In the genomic region with DNA sequence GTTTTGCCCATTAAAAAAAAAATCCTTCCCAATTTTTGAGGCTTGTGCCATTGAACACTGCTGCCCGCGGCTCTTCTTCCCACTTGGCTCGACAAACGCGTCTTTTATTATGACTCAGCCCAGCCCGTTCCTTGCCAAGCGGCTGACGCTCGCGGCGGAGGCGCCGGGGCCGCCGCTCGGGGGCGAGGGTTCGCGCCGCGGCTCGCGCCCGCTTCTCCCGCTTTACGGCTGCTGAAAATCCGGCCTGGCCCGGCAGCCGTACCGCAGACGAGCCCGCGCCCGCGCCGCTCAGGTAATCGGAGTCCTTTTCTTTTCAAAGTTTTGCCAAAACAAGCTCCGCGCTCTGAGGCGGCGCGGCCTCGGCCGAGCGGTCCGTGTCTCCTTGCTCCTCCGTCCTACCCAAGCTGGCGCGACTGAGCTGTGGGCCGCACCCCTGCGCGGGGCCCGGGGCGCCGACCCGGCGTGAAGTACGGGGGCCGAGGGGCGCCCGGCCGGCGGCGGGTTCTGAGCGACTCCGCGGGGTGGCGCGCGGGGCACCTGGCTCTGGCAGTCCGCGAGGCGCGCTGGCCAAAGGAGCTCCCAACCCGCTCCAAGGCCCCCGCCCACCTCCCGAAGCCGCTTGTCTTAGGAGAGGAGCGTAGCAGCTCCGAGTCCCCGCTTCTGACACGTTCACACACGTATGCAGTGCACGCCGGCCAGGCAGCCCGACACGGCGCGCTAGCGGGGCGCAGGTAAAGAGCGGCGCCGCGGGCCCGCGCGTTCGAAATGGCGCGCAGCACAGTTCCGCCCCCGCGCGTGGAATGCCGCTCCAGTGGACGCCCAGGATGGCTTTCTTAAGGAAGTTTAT, we compare ENCODE assay signal across 8 cellular contexts.
A peak's percentile ranks its signal among the peaks of the same experiment; 100 is the strongest.
DNase-seq lines count a peak whose midpoint lies in the region; ATAC-seq, FAIRE-seq and TF ChIP-seq lines count a peak whose summit lies in the region.

No MANE protein-coding gene starts in this region.

- H3K9me3 ChIP-seq in BE2C (no peaks in the 10 kb centered on the region), mesodermal cell (ENCODE audit: control insufficient read depth, low read length) (no peaks in the 10 kb centered on the region)

- no peaks in the 10 kb centered on the region for H3K4me1 ChIP-seq in BE2C
- H3K4me1 ChIP-seq in mesodermal cell (ENCODE audit: control insufficient read depth, insufficient read depth, low read length, poor library complexity, severe bottlenecking) = peaks cover 16% of the 10 kb centered on the region

- H3K27me3 ChIP-seq in BE2C = peaks cover 58% of the 10 kb centered on the region

- FAIRE-seq in GM19239 (lab: Jason Lieb, UNC) = no peak

- peak overlapping the region; percentile 91 for H3K27ac ChIP-seq in mesodermal cell (ENCODE audit: low read depth, low read length, severe bottlenecking)

- H3K4me3 ChIP-seq in BE2C (ENCODE audit: low read depth, low read length) (peak overlapping the region; percentile 59), mesodermal cell (ENCODE audit: extremely low read depth, insufficient read depth, low read length, poor library complexity, severe bottlenecking) (peak overlapping the region; percentile 64)

- ATAC-seq in HG03439 (IDR thresholded peaks at IDR 0.05; ENCODE audit: unreplicated experiment) = peak; percentile 76

- DNase-seq in BE2C = peak; percentile 64
- DNase-seq in GM19239 (ENCODE audit: insufficient read length, low spot score) = peak; percentile 4
- DNase-seq in NCI-H446 treated with DMSO at 0.1 percent for 48 hours (lab: John Stamatoyannopoulos, UW) = peak; percentile 97
- peak; percentile 82 for DNase-seq in activated CD8-positive, alpha-beta memory T cell treated with anti-CD3 and anti-CD28 coated beads for 24 hours
- DNase-seq in epidermal melanocyte (ENCODE audit: insufficient read length, low spot score) = peak; percentile 35
- peak; percentile 4 for DNase-seq in stimulated activated CD8-positive, alpha-beta memory T cell treated with anti-CD3 and anti-CD28 coated beads, Interleukin-15, amount 100 ng/mL, for 1 hour (ENCODE audit: low read depth)

- no peak for TF ChIP-seq CTCF in BE2C (IDR thresholded peaks at IDR 0.05; ENCODE audit: low read depth, low read length)

- H3K36me3 ChIP-seq in BE2C (no peaks in the 10 kb centered on the region), mesodermal cell (ENCODE audit: control insufficient read depth, insufficient read depth, low read length) (no peaks in the 10 kb centered on the region)

- 0% methylated on average over 84 to 94 of the region's 107 CpGs for WGBS in mesodermal cell (ENCODE audit: insufficient coverage in 2 of 2), 2 experiments

Comparison
In these comparisons a context has a peak if more than half of its experiments do, and no peak if none do; other contexts are left out.
1. Peak in every context shown above with its lines: DNase-seq, ATAC-seq, H3K4me3 ChIP-seq and H3K27ac ChIP-seq.
2. DNase-seq: peak in every context shown above with its lines; median percentile 97 in NCI-H446 treated with DMSO at 0.1 percent for 48 hours; 82 in activated CD8-positive, alpha-beta memory T cell treated with anti-CD3 and anti-CD28 coated beads for 24 hours; 64 in BE2C; 35 in epidermal melanocyte; 4 in GM19239; 4 in stimulated activated CD8-positive, alpha-beta memory T cell treated with anti-CD3 and anti-CD28 coated beads, Interleukin-15, amount 100 ng/mL, for 1 hour.